In the genomic region with DNA sequence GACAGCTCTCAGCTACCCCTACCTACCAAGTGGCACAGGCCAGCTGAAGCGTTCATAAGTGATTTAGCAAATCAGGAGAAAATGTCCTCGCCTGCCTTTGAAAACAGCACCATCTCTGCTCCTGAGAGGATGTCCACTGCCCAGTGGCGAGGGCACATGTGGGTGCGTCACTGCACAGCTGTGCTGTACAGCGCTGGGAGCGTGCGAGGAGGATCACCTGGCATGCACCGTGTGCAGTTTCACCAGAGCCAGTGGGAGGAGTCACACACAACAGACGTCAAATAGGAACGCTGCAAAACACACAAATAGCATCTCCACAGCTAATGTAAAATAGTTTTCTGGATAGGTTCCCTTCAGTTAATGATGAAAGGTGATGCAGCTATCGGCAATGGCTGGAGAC, we compare ENCODE assay signal across 13 cellular contexts.
DNase-seq lines count a peak whose midpoint lies in the region; ATAC-seq, FAIRE-seq and TF ChIP-seq lines count a peak whose summit lies in the region.
"Had no signal": no experiment of that assay in that cellular context is flagged by ENCODE, and none has a peak within 500 bp of the region (broad histone marks: within the 10 kb centered on the region; RNA-seq: fewer than 3 reads in every experiment).

No MANE protein-coding gene starts in this region.

- H3K36me3 ChIP-seq in bronchial epithelial cell (ENCODE audit: control insufficient read depth, insufficient read depth, low read length) = no peaks in the 10 kb centered on the region

- no peaks in the 10 kb centered on the region for H3K36me3 Mint-ChIP-seq in nephron (ENCODE audit: low read depth)

- no peaks in the 10 kb centered on the region for H3K27me3 Mint-ChIP-seq in nephron (ENCODE audit: low read depth)

- peak; percentile 98 for FAIRE-seq in bronchial epithelial cell (lab: Jason Lieb, UNC)

- ATAC-seq in HG02852 (IDR thresholded peaks at IDR 0.05; ENCODE audit: unreplicated experiment) (no peak), GM18520 (IDR thresholded peaks at IDR 0.05; ENCODE audit: unreplicated experiment) (no peak)

- H3K27me3 ChIP-seq in bronchial epithelial cell (ENCODE audit: control insufficient read depth, insufficient read depth, low read length) = no peaks in the 10 kb centered on the region

- no peak for TF ChIP-seq CTCF in bronchial epithelial cell (IDR thresholded peaks at IDR 0.05; ENCODE audit: insufficient read depth, low read length, severe bottlenecking)
- TF ChIP-seq CTCF in nephron (IDR thresholded peaks at IDR 0.05; ENCODE audit: unreplicated experiment in 3 of 3) = no peak

- no peak overlapping the region for H3K4me3 Mint-ChIP-seq in nephron

- peak overlapping the region; percentile 38 for H3K4me3 ChIP-seq in bronchial epithelial cell (ENCODE audit: low read depth, low read length)

- H3K27ac Mint-ChIP-seq in nephron = peak overlapping the region; percentile 88 to 94 (median 92)

- peak; percentile 79 for DNase-seq in DMS153 treated with DMSO at 0.1 percent for 48 hours (lab: John Stamatoyannopoulos, UW; ENCODE audit: unreplicated experiment)
- DNase-seq in NCI-H2107 treated with DMSO at 0.1 percent for 48 hours (lab: John Stamatoyannopoulos, UW; ENCODE audit: unreplicated experiment) = peak; percentile 94
- DNase-seq in bronchial epithelial cell (ENCODE audit: low read depth) = peak; percentile 46
- DNase-seq in NCI-H2227 treated with DMSO at 0.1 percent for 48 hours (lab: John Stamatoyannopoulos, UW) = no peak
- no peak for DNase-seq in midbrain (lab: John Stamatoyannopoulos, UW)
- DNase-seq: activated gamma-delta T cell; effector CD4-positive, alpha-beta T cell; GOT3; NCI-H446 treated with DMSO at 0.1 percent for 48 hours; right cardiac atrium had no signal

- H3K9me3 Mint-ChIP-seq in nephron = no peaks in the 10 kb centered on the region

- H3K4me1 Mint-ChIP-seq in nephron = peaks cover 56% of the 10 kb centered on the region

Comparison
In these comparisons a context has a peak if more than half of its experiments do, and no peak if none do; other contexts are left out.
1. DNase-seq: peak in DMS153 treated with DMSO at 0.1 percent for 48 hours (single experiment), NCI-H2107 treated with DMSO at 0.1 percent for 48 hours (single experiment) and bronchial epithelial cell (single experiment); none in NCI-H2227 treated with DMSO at 0.1 percent for 48 hours (single experiment) and midbrain (single experiment).